Comparison of ENCODE assay signal across 26 cellular contexts in genomic region chr9:130201974-130202373, GRCh38. TPM values are rescaled to one million over a fixed set of nuclear protein-coding genes. Genes with fewer than 3 reads are reported as not detected.
DNase-seq lines count a peak whose midpoint lies in the region; ATAC-seq and TF ChIP-seq lines count a peak whose summit lies in the region.
"Had no signal": no experiment of that assay in that cellular context is flagged by ENCODE, and none has a peak within 500 bp of the region (broad histone marks: within the 10 kb centered on the region; RNA-seq: fewer than 3 reads in every experiment).

No MANE protein-coding gene starts in this region.

- no peak for TF ChIP-seq EP300 in transverse colon (IDR thresholded peaks at IDR 0.05; ENCODE audit: low read depth)

- intact Hi-C loops in breast epithelium (cut with DNase I; ENCODE audit: low total_unique reads) (no loop called here), MCF 10A (cut with micrococcal nuclease) (no loop called here), transverse colon (cut with DNase I; ENCODE audit: low total_unique reads) (no loop called here)

- no peaks in the 10 kb centered on the region for H3K36me3 ChIP-seq in breast epithelium
- H3K36me3 ChIP-seq in esophagus (ENCODE audit: control insufficient read depth in 2 of 2, insufficient read depth in 2 of 2, low read length in 1 of 2): peaks cover 0 to 2% of the 10 kb centered on the region in 2 donors
- peaks cover 14% of the 10 kb centered on the region for H3K36me3 ChIP-seq in muscle layer of colon (ENCODE audit: insufficient read depth, low read length)
- H3K36me3 ChIP-seq in transverse colon: no peaks in the 10 kb centered on the region

- in situ Hi-C loops in transverse colon (cut with MboI; ENCODE audit: low pct_ligation_motif_present in 1 of 4, low pct_unique_long_range_greater_than_20kb in 1 of 4, low sequenced_read_pairs in 3 of 4): no loop called here

- no peak for ATAC-seq in HG03521 (IDR thresholded peaks at IDR 0.05; ENCODE audit: unreplicated experiment)
- no peak for ATAC-seq in HG03025 (IDR thresholded peaks at IDR 0.05; ENCODE audit: low FRiP score, unreplicated experiment)
- ATAC-seq: activated T-cell treated with anti-CD3 and anti-CD28 coated beads, Interleukin-2, amount 50 U/mL, for 72 hours; effector memory CD8-positive, alpha-beta T cell; PC-3; Right ventricle myocardium inferior; stimulated activated naive B cell treated with anti-CD40 and anti-IgM and Interleukin-4, amounts not matched to agents 10 μg/mL and 1 μg/mL and 100 μg/mL, for 72 hours had no signal

- no peak for TF ChIP-seq POLR2A in breast epithelium (IDR thresholded peaks at IDR 0.05)
- no peak for TF ChIP-seq POLR2A in transverse colon (IDR thresholded peaks at IDR 0.05)

- POLR2A ChIA-PET in MCF 10A (lab: Yijun Ruan, JAX): no interaction called here

- no peaks in the 10 kb centered on the region for H3K9me3 ChIP-seq in breast epithelium
- no peaks in the 10 kb centered on the region for H3K9me3 ChIP-seq in esophagus (ENCODE audit: control insufficient read depth in 2 of 2, insufficient read depth in 1 of 2, low read depth in 1 of 2, low read length in 1 of 2)
- H3K9me3 ChIP-seq in muscle layer of colon (ENCODE audit: low read length): no peaks in the 10 kb centered on the region
- H3K9me3 ChIP-seq in transverse colon: no peaks in the 10 kb centered on the region

- TF ChIP-seq CTCF in breast epithelium (IDR thresholded peaks at IDR 0.05): no peak
- no peak for TF ChIP-seq CTCF in MCF 10A (IDR thresholded peaks at IDR 0.05; ENCODE audit: unreplicated experiment)
- TF ChIP-seq CTCF in transverse colon (IDR thresholded peaks at IDR 0.05): no peak

- H3K4me1 ChIP-seq in breast epithelium (peaks cover 0 to 7% of the 10 kb centered on the region in 2 donors), esophagus (ENCODE audit: control insufficient read depth in 2 of 2, insufficient read depth in 2 of 2, low read length in 1 of 2) (peaks cover 7 to 30% of the 10 kb centered on the region in 2 donors), muscle layer of colon (ENCODE audit: insufficient read depth, low read length) (peaks cover 52% of the 10 kb centered on the region), transverse colon (peaks cover 9 to 22% (median 12%) of the 10 kb centered on the region in 4 donors)

- 68 to 78% methylated on average over 8 of the region's 8 CpGs for whole genome bisulfite sequencing in esophagus, 2 donors
- WGBS in transverse colon (ENCODE audit: low coverage in 1 of 2), 2 donors: 64% methylated on average over 8 of the region's 8 CpGs; no CpG with 5 or more reads in 1 of the 2 donors

- no peaks in the 10 kb centered on the region for H3K27me3 Mint-ChIP-seq in MCF 10A (ENCODE audit: insufficient read depth, unreplicated experiment)
- H3K27me3 Mint-ChIP-seq: activated CD4-positive, alpha-beta T cell treated with anti-CD3 and anti-CD28 coated beads, Interleukin-2, amount 10 ng/mL, durations not matched to agents 24 days and 14 days; CD4-positive, CD25-positive, alpha-beta regulatory T cell; effector memory CD8-positive, alpha-beta T cell; progenitor cell of endocrine pancreas had no signal

- DNase-seq in breast epithelium (ENCODE audit: low spot score in 2 of 2) (no peak), MCF 10A (ENCODE audit: unreplicated experiment) (no peak), transverse colon (no peak), kidney glomerular epithelial cell (lab: John Stamatoyannopoulos, UW) (no peak)
- DNase-seq: activated CD4-positive, alpha-beta T cell treated with anti-CD3 and anti-CD28 coated beads, Interleukin-2, amount 10 ng/mL, durations not matched to agents 24 days and 14 days; activated naive CD4-positive, alpha-beta T cell; activated T-cell treated with anti-CD3 and anti-CD28 coated beads, Interleukin-2, amount 50 U/mL, for 72 hours; CD4-positive, CD25-positive, alpha-beta regulatory T cell; effector memory CD8-positive, alpha-beta T cell; islet precursor cell; mammary epithelial cell; NCI-H1092 treated with DMSO at 0.1 percent for 48 hours; NCI-H2029; NCI-H524 treated with DMSO at 0.1 percent for 48 hours; PC-3; stimulated activated CD4-positive, alpha-beta T cell treated with anti-CD3 and anti-CD28 coated beads, Interleukin-15, amount 100 ng/mL, for 24 hours; stimulated activated naive B cell treated with anti-CD40 and anti-IgM and Interleukin-4, amounts not matched to agents 10 μg/mL and 1 μg/mL and 100 μg/mL, for 72 hours had no signal

- CTCF ChIA-PET in MCF 10A (lab: Yijun Ruan, JAX): no interaction called here

- H3K27ac ChIP-seq in breast epithelium: peak overlapping the region; percentile 48 to 74
- peak overlapping the region; percentile 89 to 93 for H3K27ac ChIP-seq in esophagus (ENCODE audit: low read depth in 2 of 2, low read length in 1 of 2)
- peak overlapping the region; percentile 87 for H3K27ac ChIP-seq in muscle layer of colon (ENCODE audit: low read depth, low read length)
- peak overlapping the region; percentile 23 to 87 (median 81) for H3K27ac ChIP-seq in transverse colon
- H3K27ac ChIP-seq: coronary artery had no signal

- H3K36me3 Mint-ChIP-seq in MCF 10A (ENCODE audit: insufficient read depth, unreplicated experiment): peaks cover 4% of the 10 kb centered on the region
- H3K36me3 Mint-ChIP-seq: CD4-positive, CD25-positive, alpha-beta regulatory T cell; IgD-negative memory B cell; stimulated activated naive B cell treated with anti-CD40 and anti-IgM and Interleukin-4, amounts not matched to agents 10 μg/mL and 1 μg/mL and 100 μg/mL, for 72 hours had no signal

- H3K4me3 ChIP-seq in breast epithelium (no peak overlapping the region), esophagus (ENCODE audit: low read depth in 1 of 2, low read length in 2 of 2) (no peak overlapping the region), muscle layer of colon (ENCODE audit: low read depth in 1 of 2, low read length in 2 of 2) (no peak overlapping the region), transverse colon (no peak overlapping the region)
- H3K4me3 ChIP-seq: coronary artery had no signal

- BruUV-seq in MCF 10A (replicated peaks; lab: Mats Ljungman, UMichigan): no TSS peak

- H3K27ac Mint-ChIP-seq in MCF 10A (ENCODE audit: low read depth, unreplicated experiment): no peak overlapping the region
- H3K27ac Mint-ChIP-seq: activated CD4-positive, alpha-beta T cell treated with anti-CD3 and anti-CD28 coated beads, Interleukin-2, amount 10 ng/mL, durations not matched to agents 24 days and 14 days; activated T-cell treated with anti-CD3 and anti-CD28 coated beads, Interleukin-2, amount 50 U/mL, for 72 hours; IgD-negative memory B cell; stimulated activated naive B cell treated with anti-CD40 and anti-IgM and Interleukin-4, amounts not matched to agents 10 μg/mL and 1 μg/mL and 100 μg/mL, for 72 hours; T-helper 2 cell treated with Interferon-gamma antibody and Interleukin-4, amounts not matched to agents 5 μg/mL and 100 μg/mL, for 36 hours had no signal

- H3K9ac ChIP-seq in muscle layer of colon (ENCODE audit: low read length): no peak overlapping the region

- H3K4me3 Mint-ChIP-seq in MCF 10A (ENCODE audit: unreplicated experiment): no peak overlapping the region
- H3K4me3 Mint-ChIP-seq: activated CD4-positive, alpha-beta T cell treated with anti-CD3 and anti-CD28 coated beads, Interleukin-2, amount 10 ng/mL, durations not matched to agents 24 days and 14 days; activated T-cell treated with anti-CD3 and anti-CD28 coated beads, Interleukin-2, amount 50 U/mL, for 72 hours; CD4-positive, CD25-positive, alpha-beta regulatory T cell; effector memory CD8-positive, alpha-beta T cell; IgD-negative memory B cell; stimulated activated naive B cell treated with anti-CD40 and anti-IgM and Interleukin-4, amounts not matched to agents 10 μg/mL and 1 μg/mL and 100 μg/mL, for 72 hours; T-helper 2 cell treated with Interferon-gamma antibody and Interleukin-4, amounts not matched to agents 5 μg/mL and 100 μg/mL, for 36 hours had no signal

- no peaks in the 10 kb centered on the region for H3K4me1 Mint-ChIP-seq in MCF 10A (ENCODE audit: insufficient read depth, unreplicated experiment)
- H3K4me1 Mint-ChIP-seq: activated CD4-positive, alpha-beta T cell treated with anti-CD3 and anti-CD28 coated beads, Interleukin-2, amount 10 ng/mL, durations not matched to agents 24 days and 14 days; IgD-negative memory B cell; stimulated activated naive B cell treated with anti-CD40 and anti-IgM and Interleukin-4, amounts not matched to agents 10 μg/mL and 1 μg/mL and 100 μg/mL, for 72 hours had no signal

- no peaks in the 10 kb centered on the region for H3K9me3 Mint-ChIP-seq in MCF 10A (ENCODE audit: unreplicated experiment)
- H3K9me3 Mint-ChIP-seq: activated CD4-positive, alpha-beta T cell treated with anti-CD3 and anti-CD28 coated beads, Interleukin-2, amount 10 ng/mL, durations not matched to agents 24 days and 14 days; activated T-cell treated with anti-CD3 and anti-CD28 coated beads, Interleukin-2, amount 50 U/mL, for 72 hours; effector memory CD8-positive, alpha-beta T cell; IgD-negative memory B cell; stimulated activated naive B cell treated with anti-CD40 and anti-IgM and Interleukin-4, amounts not matched to agents 10 μg/mL and 1 μg/mL and 100 μg/mL, for 72 hours; T-helper 2 cell treated with Interferon-gamma antibody and Interleukin-4, amounts not matched to agents 5 μg/mL and 100 μg/mL, for 36 hours had no signal

- H3K27me3 ChIP-seq in breast epithelium (no peaks in the 10 kb centered on the region), esophagus (ENCODE audit: control insufficient read depth in 1 of 2, insufficient read depth in 2 of 2, low read length in 2 of 2) (no peaks in the 10 kb centered on the region), muscle layer of colon (ENCODE audit: control insufficient read depth in 1 of 2, insufficient read depth in 2 of 2, low read length in 2 of 2) (no peaks in the 10 kb centered on the region), transverse colon (no peaks in the 10 kb centered on the region)

RNA-seq across cellular contexts. Expression of gene NCS1, which starts 29.8 kb away (rescaled TPM):
- 1 to 10 TPM; 3.2 to 3.9 (median 3.4) TPM for total RNA-seq in breast epithelium
- 27.8 and 41.3 TPM in 2 replicates for total RNA-seq in MCF 10A (2022)
- polyA plus RNA-seq in esophagus: 10 to 100 TPM; 12.8 to 16.4 TPM
- 10 to 100 TPM; 11.9 to 66.5 (median 25.9) TPM for total RNA-seq in transverse colon
- polyA plus RNA-seq: CD4-positive, CD25-positive, alpha-beta regulatory T cell; IgD-negative memory B cell had no signal
